ENCODE assay signal across 25 cellular contexts in the genomic region with DNA sequence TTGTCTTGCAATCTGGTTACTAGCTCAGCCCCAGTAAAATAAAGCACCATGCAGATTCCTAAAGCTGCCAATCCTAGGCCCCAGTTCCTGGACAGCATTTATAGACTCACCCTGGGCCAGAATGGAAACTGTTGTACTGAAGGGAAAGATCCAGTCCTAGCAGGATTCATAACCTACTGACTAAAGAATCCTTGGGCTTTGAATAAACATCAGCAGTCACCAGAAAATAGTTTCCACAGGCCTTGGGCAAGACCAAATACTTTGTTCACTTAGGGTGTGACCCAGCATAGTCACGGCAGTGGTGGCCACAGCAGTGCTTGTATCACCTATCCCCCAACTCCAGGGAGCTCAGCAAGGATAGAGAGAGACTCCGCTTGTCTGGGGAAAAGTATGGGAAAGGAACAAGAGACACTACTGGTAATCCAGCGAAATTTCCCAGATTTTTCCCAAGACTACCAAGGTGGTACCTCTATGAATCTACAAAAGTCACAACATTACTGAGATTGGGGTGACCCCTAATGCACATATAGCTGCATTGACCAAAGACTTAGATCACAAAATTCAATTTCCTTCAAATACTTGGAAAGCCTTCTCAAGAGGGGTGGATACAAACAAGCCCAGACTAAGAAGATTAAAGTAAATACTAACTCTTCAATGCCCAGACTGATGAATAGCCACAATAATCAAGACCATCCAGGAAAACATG.
DNase-seq lines count a peak whose midpoint lies in the region; TF ChIP-seq lines count a peak whose summit lies in the region.
"Had no signal": no experiment of that assay in that cellular context is flagged by ENCODE, and none has a peak within 500 bp of the region (broad histone marks: within the 10 kb centered on the region; RNA-seq: fewer than 3 reads in every experiment).

No MANE protein-coding gene starts in this region.

- H3K27me3 ChIP-seq in GM23248 (replicated peaks; ENCODE audit: insufficient read depth) (no peaks in the 10 kb centered on the region), tibial artery (no peaks in the 10 kb centered on the region)

- H3F3A ChIP-seq in GM23248 (ENCODE audit: insufficient read depth), result no peaks in the 10 kb centered on the region

- H3K4me3 ChIP-seq in GM23248 (no peak overlapping the region), cardiac fibroblast (replicated peaks in 1 of 2; ENCODE audit: low read depth in 2 of 2, low read length in 2 of 2) (no peak overlapping the region), tibial artery (no peak overlapping the region)

- TF ChIP-seq CTCF in cardiac fibroblast (IDR thresholded peaks at IDR 0.05; ENCODE audit: low read depth, low read length), result no peak
- no peak for TF ChIP-seq CTCF in tibial artery (IDR thresholded peaks at IDR 0.05)

- DNase-seq in GM23248 (peak; percentile 64), NCI-H82 (lab: John Stamatoyannopoulos, UW) (peak; percentile 16), cardiac fibroblast (ENCODE audit: low read depth in 2 of 2) (peak; percentile 0 to 15), foreskin melanocyte (peak; percentile 7), substantia nigra (lab: John Stamatoyannopoulos, UW) (no peak), NCI-H2107 (lab: John Stamatoyannopoulos, UW) (no peak), anterior cingulate cortex (lab: John Stamatoyannopoulos, UW) (no peak), tibial artery (no peak)
- DNase-seq: activated CD4-positive, alpha-beta memory T cell treated with anti-CD3 and anti-CD28 coated beads for 36 hours; activated CD4-positive, CD25-positive, alpha-beta regulatory T cell; activated effector memory CD4-positive, alpha-beta T cell treated with anti-CD3 and anti-CD28 coated beads, Interleukin-2, amount 50 U/mL, for 16 hours; CD8-positive, alpha-beta T cell; central memory CD4-positive, alpha-beta T cell; DMS153; erythroblast; GDM1; kidney glomerular epithelial cell; naive B cell; NCI-H2029; NCI-H446 treated with DMSO at 0.1 percent for 48 hours; retina; stimulated activated CD4-positive, alpha-beta T cell treated with anti-CD3 and anti-CD28 coated beads, Interleukin-2, amount 100 ng/mL, for 48 hours; stimulated activated naive B cell treated with anti-CD40 and anti-IgM and Interleukin-4, amounts not matched to agents 10 μg/mL and 1 μg/mL and 100 μg/mL, for 72 hours; T-helper 9 cell had no signal

- intact Hi-C loops in tibial artery (cut with DNase I; ENCODE audit: low total_unique reads), result no loop called here

- no peaks in the 10 kb centered on the region for H3K9me2 ChIP-seq in GM23248 (ENCODE audit: insufficient read depth)

- no peaks in the 10 kb centered on the region for H3K4me1 ChIP-seq in GM23248 (ENCODE audit: insufficient read depth)
- H3K4me1 ChIP-seq in tibial artery, result no peaks in the 10 kb centered on the region

- H3K79me2 ChIP-seq in GM23248 (ENCODE audit: insufficient read depth), result no peaks in the 10 kb centered on the region

- in situ Hi-C loops in GM23248 (cut with MboI), result no loop called here

- no peak overlapping the region for H3K4me2 ChIP-seq in GM23248 (ENCODE audit: unreplicated experiment)
- H3K4me2 ChIP-seq: KMS-11 had no signal

- peaks cover 3% of the 10 kb centered on the region for H3K9me3 ChIP-seq in GM23248 (ENCODE audit: low read depth)
- H3K9me3 ChIP-seq in tibial artery, result no peaks in the 10 kb centered on the region

- 27% methylated on average over 3 of the region's 3 CpGs for WGBS in GM23248 (ENCODE audit: low coverage in 1 of 2, low lambda C conversion rate in 2 of 2, missing lambda C conversion rate in 2 of 2), 2 experiments

- no peak overlapping the region; the same call in 1 of the 2 replicates for H2AFZ ChIP-seq in GM23248

- H3K9ac ChIP-seq in GM23248, result no peak overlapping the region
- H3K9ac ChIP-seq: KMS-11 had no signal

- H4K20me1 ChIP-seq in GM23248 (ENCODE audit: insufficient read depth), result no peaks in the 10 kb centered on the region

- H3K36me3 ChIP-seq in GM23248 (ENCODE audit: low read depth) (no peaks in the 10 kb centered on the region), tibial artery (no peaks in the 10 kb centered on the region)

- H3K27ac ChIP-seq in GM23248 (peak overlapping the region; percentile 12), substantia nigra (ENCODE audit: low read depth, low read length, poor library complexity, severe bottlenecking) (no peak overlapping the region), tibial artery (no peak overlapping the region)
- H3K27ac ChIP-seq: KMS-11 had no signal

Comparison
In these comparisons a context has a peak if more than half of its experiments do, and no peak if none do; other contexts are left out.
1. DNase-seq: peak in GM23248 (single experiment), NCI-H82 (single experiment), cardiac fibroblast (2 of 2) and foreskin melanocyte (single experiment); none in substantia nigra (0 of 49), NCI-H2107 (single experiment), anterior cingulate cortex (0 of 58) and tibial artery (0 of 2).